ENCODE assay signal across 2 cellular contexts in genomic region chr4:48031802-48032525, GRCh38.
TF ChIP-seq lines count a peak whose summit lies in the region.

No MANE protein-coding gene starts in this region.

TF ChIP-seq in liver, 16 proteins besides CTCF, POLR2A, EP300 and RAD21:
- TF ChIP-seq ATF3 (IDR thresholded peaks at IDR 0.05) (no peak), HNF4G (IDR thresholded peaks at IDR 0.05) (no peak), ZBTB33 (IDR thresholded peaks at IDR 0.05) (no peak), FOXA1 (IDR thresholded peaks at IDR 0.05) (no peak)

TF ChIP-seq in HepG2, 621 proteins besides CTCF, POLR2A, EP300 and RAD21:
- TF ChIP-seq HCFC1 (IDR thresholded peaks at IDR 0.05; ENCODE audit: low read depth, low read length) (no peak), AHDC1 (CRISPR knock-in tag; IDR thresholded peaks at IDR 0.05; ENCODE audit: borderline replicate concordance) (no peak), PCBP1 (IDR thresholded peaks at IDR 0.05; ENCODE audit: borderline replicate concordance, low read depth, low read length) (no peak), HIVEP1 (CRISPR knock-in tag; IDR thresholded peaks at IDR 0.05) (no peak), SIN3A (IDR thresholded peaks at IDR 0.05; ENCODE audit: borderline replicate concordance, low read depth, low read length) (no peak), HBP1 (CRISPR knock-in tag; IDR thresholded peaks at IDR 0.05; ENCODE audit: low read depth) (no peak), ZNF609 (CRISPR knock-in tag; IDR thresholded peaks at IDR 0.05; ENCODE audit: borderline replicate concordance) (no peak), ADNP (CRISPR knock-in tag; IDR thresholded peaks at IDR 0.05) (no peak), ZNF619 (CRISPR knock-in tag; IDR thresholded peaks at IDR 0.05) (no peak), SOX6 (IDR thresholded peaks at IDR 0.05) (no peak), SOX6 (CRISPR knock-in tag; IDR thresholded peaks at IDR 0.05) (no peak), KLF13 (CRISPR knock-in tag; IDR thresholded peaks at IDR 0.05) (no peak), NCOA1 (CRISPR knock-in tag; IDR thresholded peaks at IDR 0.05) (no peak), SNAPC4 (CRISPR knock-in tag; IDR thresholded peaks at IDR 0.05) (no peak), AKNA (CRISPR knock-in tag; IDR thresholded peaks at IDR 0.05; ENCODE audit: borderline replicate concordance) (no peak)
